ENCODE assay signal across 24 cellular contexts in the genomic region with DNA sequence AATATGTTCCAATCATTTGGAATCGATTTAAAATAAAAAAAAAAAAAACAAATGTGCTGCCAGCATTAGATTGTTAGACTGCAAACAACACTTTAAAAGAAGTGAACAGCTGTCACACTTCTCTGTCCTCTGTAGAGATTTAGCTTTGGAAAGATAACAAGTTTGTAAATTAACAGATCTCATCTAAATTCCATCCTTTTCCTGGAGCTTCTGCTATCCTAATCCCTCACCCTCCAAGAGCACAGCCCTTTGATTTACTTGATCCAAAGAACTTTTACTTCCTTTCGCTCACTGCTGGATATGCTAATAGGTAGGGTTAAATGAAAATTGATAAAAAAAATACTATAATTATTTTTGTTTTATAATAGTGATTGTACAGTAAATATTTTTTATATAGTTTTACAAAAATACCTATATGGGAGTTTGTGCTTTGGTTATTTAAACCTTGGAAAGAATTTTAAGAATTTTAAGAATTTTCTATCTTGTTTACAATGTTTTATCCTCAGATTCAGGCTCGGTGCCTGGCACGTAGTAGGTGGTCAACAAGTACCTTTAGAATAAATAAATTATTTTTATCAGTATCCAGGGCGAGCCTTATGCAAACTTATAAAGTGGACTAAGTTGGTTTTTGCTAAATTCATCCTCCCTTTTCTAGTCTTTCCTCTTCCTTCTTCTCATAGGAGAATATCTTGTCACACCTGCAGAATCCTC. TPM values are rescaled to one million over a fixed set of nuclear protein-coding genes. Genes with fewer than 3 reads are reported as not detected.
A peak's percentile ranks its signal among the peaks of the same experiment; 100 is the strongest.
DNase-seq lines count a peak whose midpoint lies in the region; ATAC-seq, FAIRE-seq and TF ChIP-seq lines count a peak whose summit lies in the region.
"Had no signal": no experiment of that assay in that cellular context is flagged by ENCODE, and none has a peak within 500 bp of the region (broad histone marks: within the 10 kb centered on the region; RNA-seq: fewer than 3 reads in every experiment).

No MANE protein-coding gene starts in this region.

- H3K4me3 ChIP-seq in GM23338 (no peak overlapping the region), HUES6 (ENCODE audit: low read depth, low read length) (no peak overlapping the region), spleen (no peak overlapping the region)
- H3K4me3 ChIP-seq: A549; BLaER1 treated with 17β-estradiol and CSF1 and Interleukin-3, amounts not matched to agents 10 nM and 100 nM; GM23248 had no signal

- TF ChIP-seq CTCF in GM23338 (conservative IDR thresholded peaks at IDR 0.05; ENCODE audit: low read depth in 2 of 2) = no peak
- TF ChIP-seq CTCF in mesothelial cell of epicardium (IDR thresholded peaks at IDR 0.05; ENCODE audit: unreplicated experiment) = no peak
- no peak for TF ChIP-seq CTCF in D721Med (IDR thresholded peaks at IDR 0.05; ENCODE audit: insufficient read depth, missing control alignments)
- TF ChIP-seq CTCF in spleen (IDR thresholded peaks at IDR 0.05 in 8 of 11, conservative IDR thresholded peaks at IDR 0.05 in 3 of 11) = no peak

- H3K36me3 ChIP-seq in GM23338 (ENCODE audit: insufficient read depth) (no peaks in the 10 kb centered on the region), HUES6 (ENCODE audit: control insufficient read depth, insufficient read depth, low read length) (no peaks in the 10 kb centered on the region), spleen (peaks cover 0 to 20% (median 0%) of the 10 kb centered on the region in 6 donors)
- H3K36me3 ChIP-seq: BE2C had no signal

- H3K4me1 Mint-ChIP-seq in GM23338 (peaks cover 47% of the 10 kb centered on the region), mesothelial cell of epicardium (peaks cover 20% of the 10 kb centered on the region)
- H3K4me1 Mint-ChIP-seq: CD14-positive monocyte had no signal

- intact Hi-C loops in spleen (cut with DNase I; ENCODE audit: low total_unique reads) = no loop called here

- H3K4me1 ChIP-seq in GM23338 (ENCODE audit: insufficient read depth) (peaks cover 60% of the 10 kb centered on the region), HUES6 (ENCODE audit: control insufficient read depth, insufficient read depth, low read length) (peaks cover 25% of the 10 kb centered on the region), spleen (no peaks in the 10 kb centered on the region)
- H3K4me1 ChIP-seq: BLaER1 treated with 17β-estradiol and CSF1 and Interleukin-3, amounts not matched to agents 10 nM and 100 nM had no signal

- 83 to 93% (median 91%) methylated on average over 5 of the region's 5 CpGs for WGBS in spleen, 5 donors

- peak; percentile 62 for ATAC-seq in GM23338
- no peak for ATAC-seq in activated naive CD4-positive, alpha-beta T cell treated with anti-CD3 and anti-CD28 coated beads, Interleukin-2, amount 50 U/mL, for 72 hours
- ATAC-seq: A549 had no signal

- H3K4me3 Mint-ChIP-seq in GM23338 (no peak overlapping the region), mesothelial cell of epicardium (no peak overlapping the region)
- H3K4me3 Mint-ChIP-seq: CD14-positive monocyte; CD4-positive, alpha-beta T cell; CD8-positive, alpha-beta memory T cell had no signal

- H3K79me2 ChIP-seq in GM23338 (replicated peaks; ENCODE audit: insufficient read depth) = peaks cover 87% of the 10 kb centered on the region

- peaks cover 5% of the 10 kb centered on the region for H3K27me3 Mint-ChIP-seq in GM23338 (ENCODE audit: insufficient read depth, low read depth, poor library complexity)
- no peaks in the 10 kb centered on the region for H3K27me3 Mint-ChIP-seq in mesothelial cell of epicardium (ENCODE audit: low read depth)
- H3K27me3 Mint-ChIP-seq: CD4-positive, alpha-beta T cell had no signal

- no peaks in the 10 kb centered on the region for H3F3A ChIP-seq in GM23338 (replicated peaks; ENCODE audit: low read depth)

- no peak for TF ChIP-seq POLR2A in spleen (IDR thresholded peaks at IDR 0.05)

- H3K27me3 ChIP-seq in GM23338 (ENCODE audit: insufficient read depth) (no peaks in the 10 kb centered on the region), HUES6 (ENCODE audit: control insufficient read depth, insufficient read depth, low read length) (no peaks in the 10 kb centered on the region), spleen (replicated peaks in 1 of 7) (no peaks in the 10 kb centered on the region)
- H3K27me3 ChIP-seq: BE2C; BLaER1 treated with 17β-estradiol and CSF1 and Interleukin-3, amounts not matched to agents 10 nM and 100 nM had no signal

- H3K36me3 Mint-ChIP-seq in GM23338 (ENCODE audit: low read depth) (peaks cover 10% of the 10 kb centered on the region; the same call in 2 of the 3 replicates), mesothelial cell of epicardium (peaks cover 17% of the 10 kb centered on the region)
- peaks cover 9 to 18% of the 10 kb centered on the region in 2 donors for H3K36me3 Mint-ChIP-seq in activated naive CD4-positive, alpha-beta T cell treated with anti-CD3 and anti-CD28 coated beads, Interleukin-2, amount 50 U/mL, for 72 hours

- H3K27ac ChIP-seq in GM23338 (ENCODE audit: low read depth) (peak overlapping the region; percentile 97), HUES6 (ENCODE audit: low read depth, low read length) (peak overlapping the region; percentile 49; the same call in 1 of the 2 replicates), spleen (no peak overlapping the region)
- H3K27ac ChIP-seq: A549; BLaER1 treated with 17β-estradiol and CSF1 and Interleukin-3, amounts not matched to agents 10 nM and 100 nM; GM23248 had no signal

- H3K27ac Mint-ChIP-seq in GM23338 (peak overlapping the region; percentile 45; the same call in 1 of the 2 replicates), mesothelial cell of epicardium (peak overlapping the region; percentile 71)
- no peak overlapping the region for H3K27ac Mint-ChIP-seq in activated naive CD4-positive, alpha-beta T cell treated with anti-CD3 and anti-CD28 coated beads, Interleukin-2, amount 50 U/mL, for 72 hours
- H3K27ac Mint-ChIP-seq: CD14-positive monocyte; CD4-positive, alpha-beta T cell; CD8-positive, alpha-beta memory T cell had no signal

- H3K9ac ChIP-seq in HUES6 (ENCODE audit: low read length) = no peak overlapping the region
- H3K9ac ChIP-seq: BLaER1 treated with 17β-estradiol and CSF1 and Interleukin-3, amounts not matched to agents 10 nM and 100 nM; GM23248 had no signal

- peak overlapping the region; percentile 63 for H3K4me2 ChIP-seq in GM23338
- H3K4me2 ChIP-seq: A549; BLaER1 treated with 17β-estradiol and CSF1 and Interleukin-3, amounts not matched to agents 10 nM and 100 nM had no signal

- H3K9me3 Mint-ChIP-seq in GM23338 (no peaks in the 10 kb centered on the region; the same call in 2 of the 3 replicates), mesothelial cell of epicardium (peaks cover 10% of the 10 kb centered on the region)
- peaks cover 14 to 20% of the 10 kb centered on the region in 2 donors for H3K9me3 Mint-ChIP-seq in activated naive CD4-positive, alpha-beta T cell treated with anti-CD3 and anti-CD28 coated beads, Interleukin-2, amount 50 U/mL, for 72 hours

- peak; percentile 64 for DNase-seq in GM23338 (ENCODE audit: low spot score)
- no peak for DNase-seq in mesothelial cell of epicardium (ENCODE audit: low spot score in 2 of 2, unreplicated experiment in 2 of 2)
- DNase-seq in D721Med (ENCODE audit: insufficient read length, low spot score) = no peak
- DNase-seq in activated naive CD4-positive, alpha-beta T cell treated with anti-CD3 and anti-CD28 coated beads, Interleukin-2, amount 50 U/mL, for 72 hours (ENCODE audit: low spot score in 2 of 2) = no peak
- no peak for DNase-seq in spleen
- DNase-seq: 8988T; ACHN; AML-193; BE2C; CD4-positive, alpha-beta T cell; CD8-positive, alpha-beta memory T cell; DMS53; DMS79 treated with DMSO at 0.1 percent for 48 hours; GM23248; HCEC 1CT had no signal

- H2AFZ ChIP-seq in GM23338 = no peak overlapping the region
- H2AFZ ChIP-seq: GM23248 had no signal

- H3K9me2 ChIP-seq in GM23338 (ENCODE audit: insufficient read depth) = peaks cover 5% of the 10 kb centered on the region; the same call in 1 of the 2 replicates

- FAIRE-seq in endometrium (lab: Jason Lieb, UNC) (peak; percentile 4), D721Med (lab: Jason Lieb, UNC) (no peak)
- FAIRE-seq: G401.6, GM12892, GM19239, H54 had no signal

- no peaks in the 10 kb centered on the region for H3K9me3 ChIP-seq in HUES6 (ENCODE audit: control insufficient read depth, insufficient read depth, low read depth, low read length)
- peaks cover 5 to 28% (median 18%) of the 10 kb centered on the region in 8 donors for H3K9me3 ChIP-seq in spleen
- H3K9me3 ChIP-seq: A549, BE2C had no signal

- H4K20me1 ChIP-seq in GM23338 (replicated peaks; ENCODE audit: insufficient read depth) = no peaks in the 10 kb centered on the region
- H4K20me1 ChIP-seq: BLaER1 treated with 17β-estradiol and CSF1 and Interleukin-3, amounts not matched to agents 10 nM and 100 nM had no signal

TF ChIP-seq in GM23338, 12 proteins besides CTCF, POLR2A, EP300 and RAD21 (continues in another document):
- TF ChIP-seq POLR2AphosphoS5 (IDR thresholded peaks at IDR 0.05; ENCODE audit: low read depth) (no peak), EZH2phosphoT487 (IDR thresholded peaks at IDR 0.05; ENCODE audit: unreplicated experiment) (no peak), STAT1 (IDR thresholded peaks at IDR 0.05; ENCODE audit: unreplicated experiment) (no peak)

RNA-seq across cellular contexts. Expression of a gene that starts 21.6 kb away (rescaled TPM):
- 26.3 and 27.0 TPM in 2 replicates for total RNA-seq in GM23338 (2014; rRNA removed; shearing (Covaris generic))
- polyA plus RNA-seq in GM23338 (2016; fragmentation: Nextera tagmentation; extraction: Ambion mirVana) (31.1 and 33.2 TPM in 2 replicates), spleen (1 to 10 TPM; 3.4 to 5.3 (median 5.0) TPM)
- total RNA-seq in mesothelial cell of epicardium (21.2 to 24.1 TPM (median 21.7 TPM) in 3 replicates), spleen (10 to 100 TPM in 5 of 7 donors, 1 to 10 TPM in 2; 8.7 to 36.3 (median 19.4) TPM)
- 1 to 10 TPM; 3.2 to 5.8 TPM for total RNA-seq in activated naive CD4-positive, alpha-beta T cell treated with anti-CD3 and anti-CD28 coated beads, Interleukin-2, amount 50 U/mL, for 72 hours

Comparison
In these comparisons a context has a peak if more than half of its experiments do, and no peak if none do; other contexts are left out.
1. H3K27ac ChIP-seq: peak in GM23338 (single experiment) and HUES6 (single experiment); none in spleen (0 of 8).
2. H3K27ac Mint-ChIP-seq: peak in GM23338 (single experiment) and mesothelial cell of epicardium (single experiment); none in activated naive CD4-positive, alpha-beta T cell treated with anti-CD3 and anti-CD28 coated beads, Interleukin-2, amount 50 U/mL, for 72 hours (0 of 2).